ENCODE assay signal across 10 cellular contexts in the genomic region with DNA sequence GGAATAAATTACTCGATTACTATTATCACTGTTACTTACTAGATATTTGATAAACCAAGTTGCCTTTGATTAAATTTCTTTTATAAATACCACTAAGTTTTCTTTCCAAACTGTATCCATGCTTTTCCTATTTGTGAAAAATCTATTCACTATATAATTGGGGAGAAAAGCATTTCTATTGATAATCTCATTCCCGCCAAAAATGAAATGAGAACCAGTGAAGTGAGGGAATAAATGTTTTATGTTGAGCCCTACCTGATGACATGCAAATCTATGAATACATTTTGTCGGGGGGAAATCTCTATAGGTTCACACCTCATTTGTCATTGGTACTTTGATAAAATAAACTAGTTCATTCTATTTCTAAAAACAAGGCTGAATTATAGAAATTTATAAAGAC.
"Had no signal": no experiment of that assay in that cellular context is flagged by ENCODE, and none has a peak within 500 bp of the region (broad histone marks: within the 10 kb centered on the region; RNA-seq: fewer than 3 reads in every experiment).

No MANE protein-coding gene starts in this region.

- FAIRE-seq: H1 had no signal

- H3K27ac ChIP-seq: GM23248 had no signal

- H3K4me3 ChIP-seq: GM23248, GM23338, HAP-1 had no signal

- H2AFZ ChIP-seq: GM23248, GM23338 had no signal

- ATAC-seq: GM23338, HCT116 had no signal

- DNase-seq: GM23248, GOT3, H7, H9, HCEC 1CT, HFFc6 had no signal

- H3K9me3 ChIP-seq: HAP-1 had no signal

- H3K9ac ChIP-seq: GM23248 had no signal

- H3K4me2 ChIP-seq: GM23338 had no signal

- H3K4me1 ChIP-seq: HAP-1 had no signal
